ENCODE assay signal across 23 cellular contexts in the genomic region with DNA sequence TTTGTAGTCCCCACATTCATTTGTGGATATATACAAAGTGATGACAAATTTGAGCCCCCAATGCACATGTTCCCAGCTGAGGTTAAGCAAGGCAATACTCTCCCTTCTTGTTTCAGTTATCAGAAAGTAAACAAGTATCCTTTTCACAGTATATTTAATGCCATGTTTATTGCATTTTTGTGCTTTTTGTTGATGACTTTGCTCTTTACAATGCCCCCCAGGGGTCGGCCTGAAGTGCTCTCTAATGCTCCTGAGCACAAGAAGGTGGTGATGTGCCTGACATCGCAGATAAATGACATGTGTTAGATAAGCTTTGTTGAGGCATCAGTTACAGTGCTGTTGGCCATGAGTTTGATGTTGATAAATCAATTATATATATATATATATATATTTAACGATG. TPM values are rescaled to one million over a fixed set of nuclear protein-coding genes. Genes with fewer than 3 reads are reported as not detected.
DNase-seq lines count a peak whose midpoint lies in the region; ATAC-seq and TF ChIP-seq lines count a peak whose summit lies in the region.
"Had no signal": no experiment of that assay in that cellular context is flagged by ENCODE, and none has a peak within 500 bp of the region (broad histone marks: within the 10 kb centered on the region; RNA-seq: fewer than 3 reads in every experiment).

No MANE protein-coding gene starts in this region.

- H3K36me3 ChIP-seq in IMR-90 (ENCODE audit: control insufficient read depth, insufficient read depth, low read length) (no peaks in the 10 kb centered on the region), adrenal gland (replicated peaks in 1 of 2) (no peaks in the 10 kb centered on the region)
- H3K36me3 ChIP-seq: BE2C, BLaER1 had no signal

- TF ChIP-seq POLR2A in IMR-90 (IDR thresholded peaks at IDR 0.05; ENCODE audit: low read depth, low read length): no peak
- no peak for TF ChIP-seq POLR2A in adrenal gland (IDR thresholded peaks at IDR 0.05)

- no peaks in the 10 kb centered on the region for H4K20me1 ChIP-seq in IMR-90 (ENCODE audit: insufficient read depth, low read length)
- H4K20me1 ChIP-seq: BLaER1 had no signal

- WGBS in IMR-90 (ENCODE audit: extremely low coverage in 2 of 2, insufficient read length in 1 of 2), 2 experiments: no CpG with 5 or more reads among the region's 3 CpGs
- WGBS in adrenal gland, 4 donors: 84 to 92% (median 88%) methylated on average over 3 of the region's 3 CpGs

- H3K56ac ChIP-seq in IMR-90 (ENCODE audit: extremely low read depth, insufficient read depth, low read length): no peak overlapping the region

- no peak for TF ChIP-seq CTCF in IMR-90 (conservative IDR thresholded peaks at IDR 0.05; ENCODE audit: low read depth, low read length)
- TF ChIP-seq CTCF in adrenal gland (IDR thresholded peaks at IDR 0.05): no peak

- no peaks in the 10 kb centered on the region for H3K27me3 ChIP-seq in IMR-90 (ENCODE audit: control insufficient read depth, insufficient read depth, low read length)
- no peaks in the 10 kb centered on the region for H3K27me3 ChIP-seq in adrenal gland
- H3K27me3 ChIP-seq: BE2C, BLaER1 had no signal

- 0 out of 4 replicates have a peak, but pooled peaks cover 0 to 4% of the 10 kb centered on the region in 2 experiments for H3K79me1 ChIP-seq in IMR-90 (ENCODE audit: low read depth in 1 of 2, low read length in 2 of 2)

- peaks cover 5% of the 10 kb centered on the region for H3K9me3 ChIP-seq in IMR-90 (ENCODE audit: control insufficient read depth, insufficient read depth, low read length)
- no peaks in the 10 kb centered on the region for H3K9me3 ChIP-seq in adrenal gland (replicated peaks in 1 of 3)
- H3K9me3 ChIP-seq: BE2C had no signal

- H3K14ac ChIP-seq in IMR-90 (replicated peaks; ENCODE audit: low read depth, low read length): no peak overlapping the region

- dilution Hi-C loops in IMR-90 (cut with HindIII; ENCODE audit: low sequenced_read_pairs, unreplicated experiment): no loop called here

- no peak overlapping the region for H2BK120ac ChIP-seq in IMR-90 (ENCODE audit: low read depth, low read length)

- DNase-seq in HEK293T (ENCODE audit: extremely low spot score): no peak
- DNase-seq in IMR-90: no peak
- DNase-seq in NCI-H1930 (lab: John Stamatoyannopoulos, UW): no peak
- DNase-seq in adrenal gland: no peak
- no peak for DNase-seq in NCI-H146 (lab: John Stamatoyannopoulos, UW)
- DNase-seq: 8988T; ACHN; BE2C; C1 segment of cervical spinal cord; CD4-positive, alpha-beta memory T cell; CD4-positive, CD25-positive, alpha-beta regulatory T cell; CD8-positive, alpha-beta memory T cell; COR-L47; DMS 273 treated with DMSO at 0.1 percent for 48 hours; DMS153; DMS53; DMS79; DND-41; EL; GDM1 had no signal

- H2AFZ ChIP-seq in IMR-90 (replicated peaks; ENCODE audit: low read length, poor library complexity): no peak overlapping the region

- no peak overlapping the region for H3K4ac ChIP-seq in IMR-90 (ENCODE audit: low read depth, low read length)

- no peak overlapping the region for H3K9ac ChIP-seq in IMR-90 (ENCODE audit: low read depth, low read length)
- H3K9ac ChIP-seq: BLaER1 had no signal

- H3K27ac ChIP-seq in IMR-90 (ENCODE audit: insufficient read depth, low read length): no peak overlapping the region
- no peak overlapping the region for H3K27ac ChIP-seq in adrenal gland
- H3K27ac ChIP-seq: BLaER1 had no signal

- no peak overlapping the region for H4K8ac ChIP-seq in IMR-90 (ENCODE audit: low read depth in 2 of 2, low read length in 2 of 2)

- no peak overlapping the region for H3K23ac ChIP-seq in IMR-90 (ENCODE audit: low read depth, low read length)

- no peak overlapping the region; the same call in 1 of the 2 replicates for H2AK5ac ChIP-seq in IMR-90 (ENCODE audit: low read depth, low read length)

- H2BK20ac ChIP-seq in IMR-90 (ENCODE audit: low read depth, low read length): peak overlapping the region; percentile 16; the same call in 1 of the 2 replicates

- H2AK9ac ChIP-seq in IMR-90 (replicated peaks; ENCODE audit: low read depth, low read length, poor library complexity): no peak overlapping the region

- H3K4me3 ChIP-seq in IMR-90 (ENCODE audit: insufficient read depth, low read depth, low read length): no peak overlapping the region
- no peak overlapping the region for H3K4me3 ChIP-seq in adrenal gland
- H3K4me3 ChIP-seq: BLaER1, GM12878 had no signal

- in situ Hi-C loops in IMR-90 (cut with MboI; ENCODE audit: low sequenced_read_pairs): no loop called here

- POLR2A ChIA-PET in HEK293T (lab: Yijun Ruan, JAX): no interaction called here
- POLR2A ChIA-PET in IMR-90 (lab: Charles Lee; ENCODE audit: unreplicated experiment): no interaction called here

- peak overlapping the region; percentile 12 for H2BK5ac ChIP-seq in IMR-90 (ENCODE audit: low read depth, low read length, poor library complexity, severe bottlenecking)

- no TSS peak for BruUV-seq in IMR-90 (replicated peaks; lab: Mats Ljungman, UMichigan)

- H4K5ac ChIP-seq in IMR-90 (ENCODE audit: low read depth, low read length): no peak overlapping the region

- H3K4me1 ChIP-seq in IMR-90 (ENCODE audit: control insufficient read depth, insufficient read depth, low read length) (peaks cover 3% of the 10 kb centered on the region), adrenal gland (replicated peaks in 1 of 2) (no peaks in the 10 kb centered on the region)
- H3K4me1 ChIP-seq: BE2C, BLaER1 had no signal

- no peak overlapping the region for H3K4me2 ChIP-seq in IMR-90 (ENCODE audit: low read depth, low read length)
- H3K4me2 ChIP-seq: BLaER1 had no signal

- CTCF ChIA-PET in HEK293T (lab: Yijun Ruan, JAX): no interaction called here
- CTCF ChIA-PET in IMR-90 (lab: Yijun Ruan, JAX): no interaction called here

- no peak overlapping the region for H2BK15ac ChIP-seq in IMR-90 (ENCODE audit: low read depth, low read length)

- no peak for ATAC-seq in IMR-90 (ENCODE audit: low read depth)
- ATAC-seq: GM12878 had no signal

- intact Hi-C loops in IMR-90 (cut with micrococcal nuclease) (no loop called here), adrenal gland (cut with DNase I) (no loop called here)

- H3K18ac ChIP-seq in IMR-90 (ENCODE audit: low read depth, low read length): no peak overlapping the region

- H4K91ac ChIP-seq in IMR-90 (ENCODE audit: insufficient read depth, low read depth, low read length): no peak overlapping the region

- TF ChIP-seq RAD21 in IMR-90 (IDR thresholded peaks at IDR 0.05; ENCODE audit: low read length): no peak

- 0 out of 2 replicates have a peak, but pooled peaks cover 3% of the 10 kb centered on the region for H3K9me1 ChIP-seq in IMR-90 (ENCODE audit: insufficient read depth, low read length)

TF ChIP-seq in HEK293T, 16 proteins besides CTCF, POLR2A, EP300 and RAD21:
- TF ChIP-seq, protein P1, sequence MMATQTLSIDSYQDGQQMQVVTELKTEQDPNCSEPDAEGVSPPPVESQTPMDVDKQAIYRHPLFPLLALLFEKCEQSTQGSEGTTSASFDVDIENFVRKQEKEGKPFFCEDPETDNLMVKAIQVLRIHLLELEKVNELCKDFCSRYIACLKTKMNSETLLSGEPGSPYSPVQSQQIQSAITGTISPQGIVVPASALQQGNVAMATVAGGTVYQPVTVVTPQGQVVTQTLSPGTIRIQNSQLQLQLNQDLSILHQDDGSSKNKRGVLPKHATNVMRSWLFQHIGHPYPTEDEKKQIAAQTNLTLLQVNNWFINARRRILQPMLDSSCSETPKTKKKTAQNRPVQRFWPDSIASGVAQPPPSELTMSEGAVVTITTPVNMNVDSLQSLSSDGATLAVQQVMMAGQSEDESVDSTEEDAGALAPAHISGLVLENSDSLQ (IDR thresholded peaks at IDR 0.05): peak; percentile 59
- TF ChIP-seq L3MBTL2 (conservative IDR thresholded peaks at IDR 0.05): no peak
- no peak for TF ChIP-seq TARDBP (IDR thresholded peaks at IDR 0.05)
- no peak for TF ChIP-seq SP1 (IDR thresholded peaks at IDR 0.05)
- TF ChIP-seq FOXK2 (IDR thresholded peaks at IDR 0.05): no peak
- no peak for TF ChIP-seq NFRKB (IDR thresholded peaks at IDR 0.05)
- TF ChIP-seq CTBP1 (IDR thresholded peaks at IDR 0.05; ENCODE audit: borderline replicate concordance): 0 out of 2 replicates have a peak, but pooled peaks have one; percentile 7
TF ChIP-seq in HEK293T: peak in this region for 2.

TF ChIP-seq in IMR-90, 13 proteins besides CTCF, POLR2A, EP300 and RAD21 (continues in another document):
- TF ChIP-seq BHLHE40 (IDR thresholded peaks at IDR 0.05; ENCODE audit: low read depth, low read length) (no peak), RFX5 (IDR thresholded peaks at IDR 0.05; ENCODE audit: low read depth, low read length) (no peak), MAZ (IDR thresholded peaks at IDR 0.05; ENCODE audit: borderline replicate concordance, low read depth, low read length) (no peak), MAFK (IDR thresholded peaks at IDR 0.05; ENCODE audit: low read depth, low read length) (no peak), CHD1 (IDR thresholded peaks at IDR 0.05; ENCODE audit: low read depth, low read length) (no peak), RCOR1 (IDR thresholded peaks at IDR 0.05; ENCODE audit: insufficient replicate concordance, low read length) (no peak), SMC3 (IDR thresholded peaks at IDR 0.05; ENCODE audit: low read depth, low read length) (no peak), CEBPB (IDR thresholded peaks at IDR 0.05; ENCODE audit: low read depth, low read length) (no peak), USF2 (IDR thresholded peaks at IDR 0.05; ENCODE audit: low read depth, low read length) (no peak)
- TF ChIP-seq, protein P2, sequence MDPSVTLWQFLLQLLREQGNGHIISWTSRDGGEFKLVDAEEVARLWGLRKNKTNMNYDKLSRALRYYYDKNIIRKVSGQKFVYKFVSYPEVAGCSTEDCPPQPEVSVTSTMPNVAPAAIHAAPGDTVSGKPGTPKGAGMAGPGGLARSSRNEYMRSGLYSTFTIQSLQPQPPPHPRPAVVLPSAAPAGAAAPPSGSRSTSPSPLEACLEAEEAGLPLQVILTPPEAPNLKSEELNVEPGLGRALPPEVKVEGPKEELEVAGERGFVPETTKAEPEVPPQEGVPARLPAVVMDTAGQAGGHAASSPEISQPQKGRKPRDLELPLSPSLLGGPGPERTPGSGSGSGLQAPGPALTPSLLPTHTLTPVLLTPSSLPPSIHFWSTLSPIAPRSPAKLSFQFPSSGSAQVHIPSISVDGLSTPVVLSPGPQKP (IDR thresholded peaks at IDR 0.05; ENCODE audit: borderline replicate concordance, low read depth, low read length): no peak

RNA-seq across cellular contexts. Expression of gene THSD4, which starts 57.7 kb away (rescaled TPM):
- 25.5 and 31.1 TPM in 2 replicates for total RNA-seq in IMR-90 (2012; rRNA removed)
- 30.5 and 31.1 TPM in 2 replicates for polyA plus RNA-seq in IMR-90 (2012; rRNA removed)
- 21.7 and 44.3 TPM in 2 replicates for polyA plus RNA-seq in IMR-90 (2012; cell fraction: cytosol; rRNA removed)
- polyA plus RNA-seq in IMR-90 (2012; cell fraction: nucleus; rRNA removed; ENCODE audit: low replicate concordance): 38.0 and 45.5 TPM in 2 replicates
- 10 to 100 TPM; 16.0 to 53.2 (median 26.7) TPM for total RNA-seq in adrenal gland
- polyA plus RNA-seq in adrenal gland: 10 to 100 TPM in 1 of 3 donors, 1 to 10 TPM in 2; 5.3 to 24.1 (median 8.1) TPM
- total RNA-seq: CD4-positive, alpha-beta memory T cell; CD4-positive, CD25-positive, alpha-beta regulatory T cell; CD8-positive, alpha-beta memory T cell had no signal
- polyA plus RNA-seq: CD14-positive monocyte; CD4-positive, alpha-beta memory T cell; CD4-positive, CD25-positive, alpha-beta regulatory T cell; CD8-positive, alpha-beta memory T cell had no signal
